Comparison of ENCODE assay signal across 13 cellular contexts in genomic region chr16:69924777-69925191, GRCh38. TPM values are rescaled to one million over a fixed set of nuclear protein-coding genes. Genes with fewer than 3 reads are reported as not detected.
A peak's percentile ranks its signal among the peaks of the same experiment; 100 is the strongest.
DNase-seq lines count a peak whose midpoint lies in the region; ATAC-seq and TF ChIP-seq lines count a peak whose summit lies in the region.
"Had no signal": no experiment of that assay in that cellular context is flagged by ENCODE, and none has a peak within 500 bp of the region (broad histone marks: within the 10 kb centered on the region; RNA-seq: fewer than 3 reads in every experiment).

No MANE protein-coding gene starts in this region.

- 0% methylated on average over 12 of the region's 19 CpGs for WGBS in mammary epithelial cell (ENCODE audit: low coverage, missing lambda C conversion rate)
- 85 to 93% methylated on average over 19 of the region's 19 CpGs for WGBS in sigmoid colon, 2 donors

- intact Hi-C loops in mammary epithelial cell (cut with micrococcal nuclease) (no loop called here), sigmoid colon (cut with DNase I) (no loop called here)

- H3K4me1 ChIP-seq in mammary epithelial cell (ENCODE audit: insufficient read depth, low read length) (peaks cover 16% of the 10 kb centered on the region), sigmoid colon (peaks cover 0 to 28% (median 13%) of the 10 kb centered on the region in 4 donors)
- H3K4me1 ChIP-seq: foreskin keratinocyte had no signal

- H3K9me3 ChIP-seq in mammary epithelial cell (replicated peaks; ENCODE audit: insufficient read depth, low read length) (no peaks in the 10 kb centered on the region), sigmoid colon (no peaks in the 10 kb centered on the region)

- dilution Hi-C loops in mammary epithelial cell (cut with HindIII; ENCODE audit: low sequenced_read_pairs): no loop called here

- peak overlapping the region; percentile 87 for H2AFZ ChIP-seq in mammary epithelial cell (ENCODE audit: low read depth, low read length)

- CTCF ChIA-PET in mammary epithelial cell (lab: Charles Lee; ENCODE audit: low non-redundant PET): no interaction called here

- H4K20me1 ChIP-seq in mammary epithelial cell (ENCODE audit: insufficient read depth, low read length): no peaks in the 10 kb centered on the region

- DNase-seq in EH (ENCODE audit: low read depth) (peak; percentile 91), mammary epithelial cell (peak; percentile 74), islet precursor cell (peak; percentile 85), sigmoid colon (peak; percentile 74), HK-2 (ENCODE audit: unreplicated experiment) (no peak)
- DNase-seq in activated CD8-positive, alpha-beta memory T cell treated with anti-CD3 and anti-CD28 coated beads, Interleukin-2, amount 50 U/mL, for 4 hours: no peak
- DNase-seq: activated T-cell treated with anti-CD3 and anti-CD28 coated beads, Interleukin-2, amount 50 U/mL, for 72 hours; NCI-H1417; stimulated activated naive CD8-positive, alpha-beta T cell treated with anti-CD3 and anti-CD28 coated beads, Interleukin-15, amount 100 ng/mL, for 72 hours had no signal

- H3K36me3 ChIP-seq in mammary epithelial cell (ENCODE audit: insufficient read depth, low read length): no peaks in the 10 kb centered on the region
- peaks cover 0 to 5% (median 2%) of the 10 kb centered on the region in 4 donors for H3K36me3 ChIP-seq in sigmoid colon

- peak overlapping the region; percentile 52 for H3K27ac ChIP-seq in mammary epithelial cell (ENCODE audit: insufficient read depth, low read depth, low read length)
- peak overlapping the region; percentile 65 to 73 (median 70) for H3K27ac ChIP-seq in sigmoid colon
- H3K27ac ChIP-seq: foreskin keratinocyte, SK-N-MC had no signal

- peak overlapping the region; percentile 28 for H3K9ac ChIP-seq in mammary epithelial cell (ENCODE audit: insufficient read depth, low read length)

- H3K27me3 ChIP-seq in mammary epithelial cell (ENCODE audit: insufficient read depth, low read length) (no peaks in the 10 kb centered on the region), sigmoid colon (no peaks in the 10 kb centered on the region)
- H3K27me3 ChIP-seq: foreskin keratinocyte had no signal

- no peak for TF ChIP-seq POLR2A in sigmoid colon (IDR thresholded peaks at IDR 0.05)

- H3K4me2 ChIP-seq in mammary epithelial cell (ENCODE audit: insufficient read depth, low read depth, low read length): peak overlapping the region; percentile 88

- BruUV-seq in mammary epithelial cell (replicated peaks; lab: Mats Ljungman, UMichigan): no TSS peak

- no peak for TF ChIP-seq EP300 in sigmoid colon (IDR thresholded peaks at IDR 0.05)

- no peaks in the 10 kb centered on the region for H3K79me2 ChIP-seq in mammary epithelial cell (ENCODE audit: insufficient read depth, low read length)

- in situ Hi-C loops in mammary epithelial cell (cut with MboI; ENCODE audit: low sequenced_read_pairs in 2 of 2): loop anchor here (5.0 to 10.0 kb wide), 2 partner anchors 127 to 130 kb away; no protein-coding TSS in a partner anchor

- TF ChIP-seq CTCF in mammary epithelial cell (conservative IDR thresholded peaks at IDR 0.05 in 1 of 2, IDR thresholded peaks at IDR 0.05 in 1 of 2; ENCODE audit: extremely low read depth in 1 of 2, insufficient read depth in 1 of 2, low read depth in 1 of 2, low read length in 2 of 2) (no peak), sigmoid colon (IDR thresholded peaks at IDR 0.05) (no peak)

- no peak for ATAC-seq in GM19035 (IDR thresholded peaks at IDR 0.05; ENCODE audit: unreplicated experiment)
- no peak for ATAC-seq in GM19452 (IDR thresholded peaks at IDR 0.05; ENCODE audit: unreplicated experiment)
- ATAC-seq: activated T-cell treated with anti-CD3 and anti-CD28 coated beads, Interleukin-2, amount 50 U/mL, for 72 hours; foreskin keratinocyte; stimulated activated naive CD8-positive, alpha-beta T cell treated with anti-CD3 and anti-CD28 coated beads, Interleukin-15, amount 100 ng/mL, for 72 hours had no signal

- peak overlapping the region in 2 of 3 experiments; percentile 1 to 28 for H3K4me3 ChIP-seq in mammary epithelial cell (replicated peaks in 1 of 3; ENCODE audit: insufficient read depth in 1 of 3, low read depth in 2 of 3, low read length in 3 of 3)
- H3K4me3 ChIP-seq in sigmoid colon: peak overlapping the region in 2 of 4 donors; percentile 25 to 29
- H3K4me3 ChIP-seq: SK-N-MC had no signal

RNA-seq across cellular contexts. Expression of gene CLEC18A, which starts 26.4 kb away (rescaled TPM):
- total RNA-seq in mammary epithelial cell (1 to 10 TPM in 1 of 2 donors, under 1 TPM in 1; 0.45 to 1.0 TPM), sigmoid colon (under 1 TPM in 2 of 4 donors, not detected in 2; 0.66 to 0.83 TPM)
- polyA plus RNA-seq in mammary epithelial cell (0.07 TPM), sigmoid colon (1 to 10 TPM in 1 of 3 donors, under 1 TPM in 2; 0.60 to 2.2 (median 0.69) TPM)
- not detected for polyA minus RNA-seq in mammary epithelial cell

Comparison
In these comparisons a context has a peak if more than half of its experiments do, and no peak if none do; other contexts are left out.
1. DNase-seq: peak in EH (single experiment), mammary epithelial cell (single experiment), islet precursor cell (single experiment) and sigmoid colon (single experiment); none in HK-2 (single experiment) and activated CD8-positive, alpha-beta memory T cell treated with anti-CD3 and anti-CD28 coated beads, Interleukin-2, amount 50 U/mL, for 4 hours (single experiment).